ENCODE assay signal across 8 cellular contexts in genomic region chr22:20702175-20702545, GRCh38.
A peak's percentile ranks its signal among the peaks of the same experiment; 100 is the strongest.
DNase-seq lines count a peak whose midpoint lies in the region; ATAC-seq and TF ChIP-seq lines count a peak whose summit lies in the region.
"Not testable (repeated sequence)": the region's sequence is repeated elsewhere in the genome, so short reads cannot be mapped to it uniquely, and the experiment has no call there.

No MANE protein-coding gene starts in this region.

- H3K9me3 ChIP-seq in ES-I3 (ENCODE audit: control insufficient read depth, insufficient read depth, low read length); SJSA1 (replicated peaks); stomach: not testable (repeated sequence)

- not testable (repeated sequence) for H3K27ac Mint-ChIP-seq in activated naive CD8-positive, alpha-beta T cell treated with anti-CD3 and anti-CD28 coated beads, Interleukin-2, amount 50 U/mL, for 24 hours
- H3K27ac Mint-ChIP-seq in naive B cell: peak overlapping the region in 4 of 6 donors; percentile 70 to 98 (median 84)

- not testable (repeated sequence) for H3K9me3 Mint-ChIP-seq in activated naive CD8-positive, alpha-beta T cell treated with anti-CD3 and anti-CD28 coated beads, Interleukin-2, amount 50 U/mL, for 24 hours; naive B cell

- TF ChIP-seq EP300 in stomach (IDR thresholded peaks at IDR 0.05): not testable (repeated sequence)

- peak overlapping the region; percentile 90 for H3K4me3 Mint-ChIP-seq in activated naive CD8-positive, alpha-beta T cell treated with anti-CD3 and anti-CD28 coated beads, Interleukin-2, amount 50 U/mL, for 24 hours
- peak overlapping the region; percentile 93 to 100 (median 98) for H3K4me3 Mint-ChIP-seq in naive B cell

- not testable (repeated sequence) for H3K36me3 ChIP-seq in ES-I3 (ENCODE audit: insufficient read depth, low read length); SJSA1; stomach

- ATAC-seq in GM21576 (IDR thresholded peaks at IDR 0.05; ENCODE audit: unreplicated experiment) (peak; percentile 10), HG03135 (IDR thresholded peaks at IDR 0.05; ENCODE audit: unreplicated experiment) (peak; percentile 8), foreskin keratinocyte (peak; percentile 8), naive B cell (ENCODE audit: low read depth in 2 of 2) (peak; percentile 4 to 9)
- peak; percentile 2 for ATAC-seq in activated naive CD8-positive, alpha-beta T cell treated with anti-CD3 and anti-CD28 coated beads, Interleukin-2, amount 50 U/mL, for 24 hours

- TF ChIP-seq POLR2A in stomach (IDR thresholded peaks at IDR 0.05): not testable (repeated sequence)

- not testable (repeated sequence) for H3K27me3 ChIP-seq in SJSA1 (replicated peaks); foreskin keratinocyte; stomach

- H3K27ac ChIP-seq in SJSA1, foreskin keratinocyte: not testable (repeated sequence)
- peak overlapping the region; percentile 12 to 86 (median 81) for H3K27ac ChIP-seq in stomach

- H3K4me1 Mint-ChIP-seq in activated naive CD8-positive, alpha-beta T cell treated with anti-CD3 and anti-CD28 coated beads, Interleukin-2, amount 50 U/mL, for 24 hours: peaks cover 20% of the 10 kb centered on the region
- peaks cover 4 to 11% (median 8%) of the 10 kb centered on the region in 3 donors for H3K4me1 Mint-ChIP-seq in naive B cell

- H3K4me1 ChIP-seq in ES-I3 (ENCODE audit: insufficient read depth, low read length); SJSA1 (replicated peaks); foreskin keratinocyte: not testable (repeated sequence)
- peaks cover 9 to 22% (median 13%) of the 10 kb centered on the region in 4 donors for H3K4me1 ChIP-seq in stomach

- TF ChIP-seq CTCF in foreskin keratinocyte (conservative IDR thresholded peaks at IDR 0.05); stomach (IDR thresholded peaks at IDR 0.05): not testable (repeated sequence)

- intact Hi-C loops in stomach (cut with DNase I; ENCODE audit: low total_unique reads): not testable (repeated sequence)

- H3K4me3 ChIP-seq in SJSA1: peak overlapping the region; percentile 38
- H3K4me3 ChIP-seq in stomach: peak overlapping the region; percentile 51 to 71 (median 59)

- peak overlapping the region; percentile 63; the same call in 1 of the 2 replicates for H3K9ac ChIP-seq in ES-I3 (ENCODE audit: low read depth, low read length)

- 0 to 1% (median 0%) methylated on average over 3 to 22 of the region's 35 CpGs; no CpG with 5 or more reads in 1 of the 5 donors for WGBS in stomach, 5 donors

- not testable (repeated sequence) for H3K27me3 Mint-ChIP-seq in activated naive CD8-positive, alpha-beta T cell treated with anti-CD3 and anti-CD28 coated beads, Interleukin-2, amount 50 U/mL, for 24 hours; naive B cell

- not testable (repeated sequence) for H3K36me3 Mint-ChIP-seq in activated naive CD8-positive, alpha-beta T cell treated with anti-CD3 and anti-CD28 coated beads, Interleukin-2, amount 50 U/mL, for 24 hours (ENCODE audit: low read depth); naive B cell

- not testable (repeated sequence) for DNase-seq in SJSA1 (ENCODE audit: low read depth in 1 of 2, low spot score in 2 of 2); foreskin keratinocyte; naive B cell; stomach
- DNase-seq in activated naive CD8-positive, alpha-beta T cell treated with anti-CD3 and anti-CD28 coated beads, Interleukin-2, amount 50 U/mL, for 24 hours: peak; percentile 13
